ENCODE assay signal across 8 cellular contexts in genomic region chr17:75779987-75780889, GRCh38. TPM values are rescaled to one million over a fixed set of nuclear protein-coding genes. Genes with fewer than 3 reads are reported as not detected.
A peak's percentile ranks its signal among the peaks of the same experiment; 100 is the strongest.
DNase-seq lines count a peak whose midpoint lies in the region; ATAC-seq and TF ChIP-seq lines count a peak whose summit lies in the region.

No MANE protein-coding gene starts in this region.

- H3K27ac Mint-ChIP-seq in activated T-cell treated with anti-CD3 and anti-CD28 coated beads, Interleukin-2, amount 50 U/mL, for 24 hours = peak overlapping the region; percentile 100
- peak overlapping the region; percentile 98 for H3K27ac Mint-ChIP-seq in activated T-helper 2 cell treated with anti-CD3 and anti-CD28 coated beads, Interferon-gamma antibody, Interleukin-2, Interleukin-4, amounts not matched to agents 10 μg/mL and 5 μg/mL and 100 μg/mL, durations not matched to agents 14 hours and 24 hours and 36 hours

- WGBS in suprapubic skin = 19% methylated on average over 5 of the region's 5 CpGs

- H3K27me3 ChIP-seq in layer of hippocampus (ENCODE audit: control insufficient read depth, insufficient read depth, low read length) = no peaks in the 10 kb centered on the region
- H3K27me3 ChIP-seq in suprapubic skin = no peaks in the 10 kb centered on the region

- peaks cover 58% of the 10 kb centered on the region for H3K4me1 ChIP-seq in suprapubic skin

- no peaks in the 10 kb centered on the region for H3K9me3 Mint-ChIP-seq in activated T-cell treated with anti-CD3 and anti-CD28 coated beads, Interleukin-2, amount 50 U/mL, for 24 hours
- H3K9me3 Mint-ChIP-seq in activated T-helper 2 cell treated with anti-CD3 and anti-CD28 coated beads, Interferon-gamma antibody, Interleukin-2, Interleukin-4, amounts not matched to agents 10 μg/mL and 5 μg/mL and 100 μg/mL, durations not matched to agents 14 hours and 24 hours and 36 hours = no peaks in the 10 kb centered on the region

- DNase-seq in activated T-cell treated with anti-CD3 and anti-CD28 coated beads, Interleukin-2, amount 50 U/mL, for 24 hours = no peak
- no peak for DNase-seq in activated T-cell treated with anti-CD3 and anti-CD28 coated beads, Interleukin-2, amount 50 U/mL, for 1 hour
- no peak for DNase-seq in activated T-helper 2 cell treated with anti-CD3 and anti-CD28 coated beads, Interferon-gamma antibody, Interleukin-2, Interleukin-4, amounts not matched to agents 10 μg/mL and 5 μg/mL and 100 μg/mL, durations not matched to agents 14 hours and 24 hours and 36 hours (ENCODE audit: low spot score)
- DNase-seq in suprapubic skin (ENCODE audit: low spot score in 2 of 2) = no peak
- no peak for DNase-seq in AG08395 (ENCODE audit: low spot score)
- DNase-seq in Ammon's horn (ENCODE audit: low spot score) = no peak

- peak overlapping the region; percentile 90 for H3K4me3 ChIP-seq in suprapubic skin

- no peak for TF ChIP-seq EP300 in suprapubic skin (IDR thresholded peaks at IDR 0.05)

- H3K27ac ChIP-seq in layer of hippocampus (ENCODE audit: low read depth, low read length) = peak overlapping the region; percentile 97
- H3K27ac ChIP-seq in suprapubic skin = peak overlapping the region; percentile 97

- no peak for TF ChIP-seq CTCF in suprapubic skin (IDR thresholded peaks at IDR 0.05)

- H3K27me3 Mint-ChIP-seq in activated T-cell treated with anti-CD3 and anti-CD28 coated beads, Interleukin-2, amount 50 U/mL, for 24 hours = no peaks in the 10 kb centered on the region
- H3K27me3 Mint-ChIP-seq in activated T-helper 2 cell treated with anti-CD3 and anti-CD28 coated beads, Interferon-gamma antibody, Interleukin-2, Interleukin-4, amounts not matched to agents 10 μg/mL and 5 μg/mL and 100 μg/mL, durations not matched to agents 14 hours and 24 hours and 36 hours (ENCODE audit: low read depth) = no peaks in the 10 kb centered on the region

- TF ChIP-seq POLR2A in suprapubic skin (IDR thresholded peaks at IDR 0.05) = no peak

- peaks cover 58% of the 10 kb centered on the region for H3K4me1 Mint-ChIP-seq in activated T-cell treated with anti-CD3 and anti-CD28 coated beads, Interleukin-2, amount 50 U/mL, for 24 hours (ENCODE audit: low read depth)
- peaks cover 40% of the 10 kb centered on the region for H3K4me1 Mint-ChIP-seq in activated T-helper 2 cell treated with anti-CD3 and anti-CD28 coated beads, Interferon-gamma antibody, Interleukin-2, Interleukin-4, amounts not matched to agents 10 μg/mL and 5 μg/mL and 100 μg/mL, durations not matched to agents 14 hours and 24 hours and 36 hours (ENCODE audit: low read depth)

- H3K4me3 Mint-ChIP-seq in activated T-cell treated with anti-CD3 and anti-CD28 coated beads, Interleukin-2, amount 50 U/mL, for 24 hours = peak overlapping the region; percentile 97
- H3K4me3 Mint-ChIP-seq in activated T-helper 2 cell treated with anti-CD3 and anti-CD28 coated beads, Interferon-gamma antibody, Interleukin-2, Interleukin-4, amounts not matched to agents 10 μg/mL and 5 μg/mL and 100 μg/mL, durations not matched to agents 14 hours and 24 hours and 36 hours (ENCODE audit: low read depth) = peak overlapping the region; percentile 97

- H3K36me3 Mint-ChIP-seq in activated T-cell treated with anti-CD3 and anti-CD28 coated beads, Interleukin-2, amount 50 U/mL, for 24 hours (ENCODE audit: low read depth) = peaks cover 44% of the 10 kb centered on the region
- H3K36me3 Mint-ChIP-seq in activated T-helper 2 cell treated with anti-CD3 and anti-CD28 coated beads, Interferon-gamma antibody, Interleukin-2, Interleukin-4, amounts not matched to agents 10 μg/mL and 5 μg/mL and 100 μg/mL, durations not matched to agents 14 hours and 24 hours and 36 hours (ENCODE audit: low read depth) = peaks cover 41% of the 10 kb centered on the region

- H3K36me3 ChIP-seq in suprapubic skin = peaks cover 31% of the 10 kb centered on the region

- ATAC-seq in GM21367 (IDR thresholded peaks at IDR 0.05; ENCODE audit: unreplicated experiment) = no peak

- no peaks in the 10 kb centered on the region for H3K9me3 ChIP-seq in suprapubic skin

- intact Hi-C loops in activated T-helper 2 cell treated with anti-CD3 and anti-CD28 coated beads, Interferon-gamma antibody, Interleukin-2, Interleukin-4, amounts not matched to agents 10 μg/mL and 5 μg/mL and 100 μg/mL, durations not matched to agents 14 hours and 24 hours and 36 hours (cut with micrococcal nuclease) = loop anchor here (1.0 to 10.0 kb wide), 5 partner anchors 15 to 947 kb away; partner anchors contain the start of genes GALK1, GALR2, JMJD6 and METTL23

RNA-seq across cellular contexts. Expression of gene UNK, which starts 4.4 kb away (rescaled TPM):
- 26.8 and 30.1 TPM in 2 replicates for total RNA-seq in activated T-helper 2 cell treated with anti-CD3 and anti-CD28 coated beads, Interferon-gamma antibody, Interleukin-2, Interleukin-4, amounts not matched to agents 10 μg/mL and 5 μg/mL and 100 μg/mL, durations not matched to agents 14 hours and 24 hours and 36 hours
- 10 to 100 TPM; 27.8 to 68.2 (median 31.9) TPM for total RNA-seq in suprapubic skin

RNA-seq across cellular contexts. Expression of gene GALK1, which starts 15.2 kb away (rescaled TPM):
- 55.4 and 63.7 TPM in 2 replicates for total RNA-seq in activated T-helper 2 cell treated with anti-CD3 and anti-CD28 coated beads, Interferon-gamma antibody, Interleukin-2, Interleukin-4, amounts not matched to agents 10 μg/mL and 5 μg/mL and 100 μg/mL, durations not matched to agents 14 hours and 24 hours and 36 hours
- 10 to 100 TPM; 15.2 to 34.9 (median 22.9) TPM for total RNA-seq in suprapubic skin

RNA-seq across cellular contexts. Expression of gene ITGB4, which starts 59.0 kb away (rescaled TPM):
- 1.3 and 2.0 TPM in 2 replicates for total RNA-seq in activated T-helper 2 cell treated with anti-CD3 and anti-CD28 coated beads, Interferon-gamma antibody, Interleukin-2, Interleukin-4, amounts not matched to agents 10 μg/mL and 5 μg/mL and 100 μg/mL, durations not matched to agents 14 hours and 24 hours and 36 hours
- total RNA-seq in suprapubic skin = 100 to 1,000 TPM; 382 to 583 (median 474) TPM

Comparison
In these comparisons a context has a peak if more than half of its experiments do, and no peak if none do; other contexts are left out.
1. RNA of gene ITGB4, which starts 59.0 kb away (total RNA-seq): 382 to 583 TPM in suprapubic skin; 1.3 to 2.0 TPM in activated T-helper 2 cell treated with anti-CD3 and anti-CD28 coated beads, Interferon-gamma antibody, Interleukin-2, Interleukin-4, amounts not matched to agents 10 μg/mL and 5 μg/mL and 100 μg/mL, durations not matched to agents 14 hours and 24 hours and 36 hours; every median in the first group is over 100 times any median in the second.